In genomic region chr9:138132946-138133705, GRCh38 we compare ENCODE assay signal across 5 cellular contexts.
DNase-seq lines count a peak whose midpoint lies in the region; FAIRE-seq and TF ChIP-seq lines count a peak whose summit lies in the region.
"Not testable (repeated sequence)": the region's sequence is repeated elsewhere in the genome, so short reads cannot be mapped to it uniquely, and the experiment has no call there.

No MANE protein-coding gene starts in this region.

- not testable (repeated sequence) for H3K4me3 ChIP-seq in Caco-2 (ENCODE audit: low read depth, low read length); astrocyte (ENCODE audit: insufficient read depth, low read depth, low read length); hepatocyte

- not testable (repeated sequence) for H3K9ac ChIP-seq in astrocyte (ENCODE audit: low read length)

- not testable (repeated sequence) for H2AFZ ChIP-seq in astrocyte (ENCODE audit: low read depth, low read length); hepatocyte

- peak overlapping the region; percentile 93 for H3K27ac Mint-ChIP-seq in Caco-2 (ENCODE audit: unreplicated experiment)
- peak overlapping the region; percentile 5 for H3K27ac Mint-ChIP-seq in astrocyte (ENCODE audit: unreplicated experiment)
- peak overlapping the region; percentile 43 for H3K27ac Mint-ChIP-seq in mesothelial cell of epicardium

- H3K27me3 ChIP-seq in Caco-2 (replicated peaks; ENCODE audit: control insufficient read depth, insufficient read depth, low read length); astrocyte (ENCODE audit: insufficient read depth, low read length); hepatocyte: not testable (repeated sequence)

- peaks cover 14% of the 10 kb centered on the region for H3K4me1 Mint-ChIP-seq in Caco-2 (ENCODE audit: low read depth, unreplicated experiment)
- not testable (repeated sequence) for H3K4me1 Mint-ChIP-seq in astrocyte (ENCODE audit: low read depth, unreplicated experiment); mesothelial cell of epicardium

- FAIRE-seq in astrocyte (lab: Jason Lieb, UNC) = not testable (repeated sequence)

- H3K27ac ChIP-seq in astrocyte (ENCODE audit: low read depth, low read length) = not testable (repeated sequence)
- H3K27ac ChIP-seq in hepatocyte = peak overlapping the region; percentile 57

- not testable (repeated sequence) for H3K36me3 ChIP-seq in Caco-2 (ENCODE audit: control insufficient read depth, insufficient read depth, low read length); astrocyte (ENCODE audit: insufficient read depth, low read length); hepatocyte (replicated peaks; ENCODE audit: insufficient read depth, low read depth)

- not testable (repeated sequence) for H3K9me3 ChIP-seq in Caco-2; astrocyte (ENCODE audit: insufficient read depth, low read depth, low read length); hepatocyte (ENCODE audit: low read depth)

- H3K9me2 ChIP-seq in hepatocyte (replicated peaks; ENCODE audit: insufficient read depth) = not testable (repeated sequence)

- CTCF ChIA-PET in Caco-2 (lab: Charles Lee) = not testable (repeated sequence)

- DNase-seq in Caco-2 (peak; percentile 72 to 87), ELF-1 (ENCODE audit: low read depth, low spot score) (peak; percentile 14)
- DNase-seq in astrocyte (ENCODE audit: low read depth); hepatocyte (ENCODE audit: low spot score); mesothelial cell of epicardium (ENCODE audit: low spot score in 2 of 2, unreplicated experiment in 2 of 2): not testable (repeated sequence)

- H3K4me2 ChIP-seq in astrocyte (ENCODE audit: low read length); hepatocyte: not testable (repeated sequence)

- POLR2A ChIA-PET in Caco-2 (lab: Charles Lee) = not testable (repeated sequence)

- not testable (repeated sequence) for BruUV-seq in Caco-2 (replicated peaks; lab: Mats Ljungman, UMichigan)

- H3K4me3 Mint-ChIP-seq in Caco-2 (ENCODE audit: unreplicated experiment) = peak overlapping the region; percentile 62
- H3K4me3 Mint-ChIP-seq in astrocyte (ENCODE audit: unreplicated experiment); mesothelial cell of epicardium: not testable (repeated sequence)

- intact Hi-C loops in Caco-2 (cut with micrococcal nuclease; ENCODE audit: unreplicated experiment) = not testable (repeated sequence)

- WGBS in hepatocyte (ENCODE audit: low lambda C conversion rate, missing lambda C conversion rate) = 51% methylated on average over 15 of the region's 15 CpGs

- not testable (repeated sequence) for TF ChIP-seq CTCF in Caco-2 (IDR thresholded peaks at IDR 0.05; ENCODE audit: insufficient read depth in 1 of 2, low read depth in 1 of 2, low read length in 1 of 2, severe bottlenecking in 1 of 2, unreplicated experiment in 1 of 2); astrocyte (IDR thresholded peaks at IDR 0.05; ENCODE audit: insufficient read depth, low read depth, low read length); hepatocyte (IDR thresholded peaks at IDR 0.05; ENCODE audit: poor library complexity); mesothelial cell of epicardium (IDR thresholded peaks at IDR 0.05; ENCODE audit: unreplicated experiment)

- H3K9me3 Mint-ChIP-seq in Caco-2 (ENCODE audit: unreplicated experiment); astrocyte (ENCODE audit: unreplicated experiment); mesothelial cell of epicardium: not testable (repeated sequence)

- H3K36me3 Mint-ChIP-seq in Caco-2 (ENCODE audit: insufficient read depth, unreplicated experiment); astrocyte (ENCODE audit: low read depth, unreplicated experiment); mesothelial cell of epicardium: not testable (repeated sequence)

- H3K79me2 ChIP-seq in astrocyte (ENCODE audit: insufficient read depth, low read length); hepatocyte: not testable (repeated sequence)

- H3K4me1 ChIP-seq in Caco-2 = peaks cover 16% of the 10 kb centered on the region
- H3K4me1 ChIP-seq in astrocyte (ENCODE audit: insufficient read depth, low read length); hepatocyte (ENCODE audit: insufficient read depth): not testable (repeated sequence)

- H4K20me1 ChIP-seq in astrocyte (ENCODE audit: insufficient read depth, low read length); hepatocyte (ENCODE audit: insufficient read depth, poor library complexity, severe bottlenecking): not testable (repeated sequence)

- not testable (repeated sequence) for H3K27me3 Mint-ChIP-seq in Caco-2 (ENCODE audit: insufficient read depth, unreplicated experiment); astrocyte (ENCODE audit: low read depth, unreplicated experiment); mesothelial cell of epicardium (ENCODE audit: low read depth)

Comparison
In these comparisons a context has a peak if more than half of its experiments do, and no peak if none do; other contexts are left out.
1. H3K27ac Mint-ChIP-seq: peak in every context shown above with its lines; median percentile 93 in Caco-2; 43 in mesothelial cell of epicardium; 5 in astrocyte.